ENCODE assay signal across 8 cellular contexts in the genomic region with DNA sequence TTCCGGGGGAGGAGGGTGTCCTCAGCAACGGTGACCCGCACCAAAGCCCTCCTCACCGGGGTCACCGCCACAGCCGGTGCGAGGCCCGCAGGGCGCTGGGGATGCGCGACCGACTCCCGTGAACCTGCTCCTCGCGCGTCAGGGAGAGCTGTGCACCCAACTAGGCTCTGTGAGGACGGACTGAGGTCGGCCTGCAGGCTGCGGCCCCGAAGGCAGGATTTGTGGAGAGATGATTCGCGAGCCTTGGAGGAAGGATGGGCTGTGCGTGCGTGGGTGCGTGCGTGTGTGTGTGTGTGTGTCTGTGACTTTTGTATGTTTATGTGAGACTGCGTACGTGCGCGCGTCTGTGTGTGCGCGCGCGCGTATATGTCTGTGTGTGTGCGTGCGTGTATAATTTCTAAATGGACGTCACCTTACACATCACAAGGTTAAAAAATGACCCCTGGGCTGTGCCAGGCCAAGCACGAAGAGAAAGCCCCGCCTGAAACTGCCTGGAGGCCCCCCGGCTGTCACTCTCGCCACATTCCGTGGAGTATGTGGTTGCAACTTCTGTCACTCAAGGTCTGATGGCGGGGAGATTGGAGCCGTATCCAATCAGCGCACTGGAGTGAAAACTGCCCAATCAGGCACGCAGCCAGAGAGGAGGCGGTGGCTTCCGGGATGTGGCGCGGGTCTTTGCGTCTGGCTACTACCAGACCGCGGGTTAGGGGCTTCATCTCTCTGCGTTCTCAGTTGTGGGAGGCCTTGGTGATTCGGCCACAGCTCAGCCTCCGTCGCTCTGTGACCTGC. TPM values are rescaled to one million over a fixed set of nuclear protein-coding genes. Genes with fewer than 3 reads are reported as not detected.
DNase-seq lines count a peak whose midpoint lies in the region; ATAC-seq and TF ChIP-seq lines count a peak whose summit lies in the region.

ZNF141 (plus strand) TSS at position 672 of the 789 bp plus-strand sequence. CDS start 170 bp downstream, outside the sequence.

- peak within 1 kb of the TSS; percentile 91 to 95 (median 92) for H3K27ac ChIP-seq in stomach

- DNase-seq in DMS153 treated with DMSO at 0.1 percent for 48 hours (lab: John Stamatoyannopoulos, UW; ENCODE audit: unreplicated experiment): peak; percentile 68
- DNase-seq in Kasumi-1 (lab: John Stamatoyannopoulos, UW): peak; percentile 99
- DNase-seq in SHP77 treated with DMSO at 0.1 percent for 48 hours (lab: John Stamatoyannopoulos, UW): peak; percentile 64
- peak; percentile 89 for DNase-seq in activated gamma-delta T cell treated with anti-CD3 and anti-CD28 coated beads, Interleukin-2, amount 50 U/mL, for 16 hours (ENCODE audit: low read depth)
- peak; percentile 99 for DNase-seq in fibroblast of villous mesenchyme (ENCODE audit: low read depth)
- peak; percentile 82 for DNase-seq in neural crest cell (ENCODE audit: low read depth, low spot score)
- DNase-seq in stomach: peak; percentile 95

- peaks cover 24% of the 10 kb centered on the region for H3K4me1 Mint-ChIP-seq in neural crest cell

- TF ChIP-seq CTCF in fibroblast of villous mesenchyme (IDR thresholded peaks at IDR 0.05; ENCODE audit: insufficient read depth, low read depth, low read length) (no peak), neural crest cell (conservative IDR thresholded peaks at IDR 0.05) (no peak), stomach (IDR thresholded peaks at IDR 0.05) (no peak)

- TF ChIP-seq EP300 in stomach (IDR thresholded peaks at IDR 0.05): peak; percentile 41

- 0 to 1% (median 1%) methylated on average over 46 to 59 of the region's 59 CpGs for WGBS in stomach, 5 donors

- H3K27me3 ChIP-seq in stomach: no peaks in the 10 kb centered on the region

- peak in 2 of 4 donors; percentile 68 to 78 for TF ChIP-seq POLR2A in stomach (IDR thresholded peaks at IDR 0.05)

- H3K9me3 Mint-ChIP-seq in neural crest cell: peaks cover 22% of the 10 kb centered on the region

- H3K36me3 Mint-ChIP-seq in neural crest cell (ENCODE audit: low read depth): peaks cover 51% of the 10 kb centered on the region

- H3K4me3 ChIP-seq in fibroblast of villous mesenchyme (ENCODE audit: low read depth, low read length) (peak within 1 kb of the TSS; percentile 72), stomach (peak within 1 kb of the TSS; percentile 78 to 93 (median 88))

- H3K27me3 Mint-ChIP-seq in neural crest cell (ENCODE audit: low read depth): peaks cover 11% of the 10 kb centered on the region

- H3K4me3 Mint-ChIP-seq in neural crest cell: peak within 1 kb of the TSS; percentile 100

- ATAC-seq in GM21528 (IDR thresholded peaks at IDR 0.05; ENCODE audit: low FRiP score, unreplicated experiment): peak; percentile 95

- H3K4me1 ChIP-seq in stomach: peaks cover 11 to 32% (median 19%) of the 10 kb centered on the region in 4 donors

- peak within 1 kb of the TSS; percentile 100 for H3K27ac Mint-ChIP-seq in neural crest cell (ENCODE audit: unreplicated experiment)

- intact Hi-C loops in stomach (cut with DNase I; ENCODE audit: low total_unique reads): no loop called here

- peaks cover 0 to 24% (median 12%) of the 10 kb centered on the region in 4 donors for H3K9me3 ChIP-seq in stomach

- H3K36me3 ChIP-seq in stomach: peaks cover 0 to 20% (median 7%) of the 10 kb centered on the region in 4 donors

RNA-seq across cellular contexts. Expression of gene ZNF141, which starts in this region (rescaled TPM):
- total RNA-seq in fibroblast of villous mesenchyme (9.5 and 9.7 TPM in 2 replicates), neural crest cell (36.3 and 36.5 TPM in 2 replicates), stomach (10 to 100 TPM; 20.9 to 74.7 (median 31.3) TPM)
- polyA plus RNA-seq in stomach: 1 to 10 TPM; 2.6 to 4.2 (median 3.4) TPM

Comparison
In these comparisons a context has a peak if more than half of its experiments do, and no peak if none do; other contexts are left out.
1. Peak in every context shown above with its lines: DNase-seq, ATAC-seq, H3K4me3 ChIP-seq and H3K27ac ChIP-seq.